In genomic region chr19:18599485-18599884, GRCh38 we compare ENCODE assay signal across 20 cellular contexts. TPM values are rescaled to one million over a fixed set of nuclear protein-coding genes. Genes with fewer than 3 reads are reported as not detected.
DNase-seq lines count a peak whose midpoint lies in the region; ATAC-seq, FAIRE-seq and TF ChIP-seq lines count a peak whose summit lies in the region.
"Had no signal": no experiment of that assay in that cellular context is flagged by ENCODE, and none has a peak within 500 bp of the region (broad histone marks: within the 10 kb centered on the region; RNA-seq: fewer than 3 reads in every experiment).

No MANE protein-coding gene starts in this region.

- no TSS peak for BruUV-seq in HepG2 (replicated peaks; lab: Mats Ljungman, UMichigan)

- POLR2A ChIA-PET in HepG2 (lab: Yijun Ruan, JAX), result no interaction called here

- in situ Hi-C loops in HepG2 (cut with HindIII; ENCODE audit: extremely low pct_ligation_motif_present, low pct_unique_long_range_greater_than_20kb), result no loop called here

- FAIRE-seq in HepG2 (lab: Jason Lieb, UNC), result no peak
- FAIRE-seq: A549, GM12891, H54 had no signal

- H3K36me3 ChIP-seq in HepG2 (replicated peaks in 1 of 2; ENCODE audit: control insufficient read depth in 1 of 2, insufficient read depth in 2 of 2, low read length in 2 of 2), result peaks cover 20 to 49% of the 10 kb centered on the region in 2 experiments; a peak in 4 of 5 replicates
- H3K36me3 ChIP-seq in right lobe of liver, result no peaks in the 10 kb centered on the region
- no peaks in the 10 kb centered on the region for H3K36me3 ChIP-seq in RWPE2 (ENCODE audit: low read depth)

- TF ChIP-seq RAD21 in HepG2 (CRISPR knock-in tag; IDR thresholded peaks at IDR 0.05), result no peak

- H3K27ac ChIP-seq in HepG2 (ENCODE audit: extremely low read length, insufficient read depth, low read length) (no peak overlapping the region), right lobe of liver (no peak overlapping the region), RWPE2 (ENCODE audit: poor library complexity, severe bottlenecking) (no peak overlapping the region)
- H3K27ac ChIP-seq: A549 had no signal

- WGBS in HepG2 (ENCODE audit: low lambda C conversion rate), result 95% methylated on average over 18 of the region's 20 CpGs
- 80% methylated on average over 7 of the region's 20 CpGs for WGBS in right lobe of liver (ENCODE audit: insufficient coverage, low coverage, low lambda C conversion rate, missing lambda C conversion rate)

- intact Hi-C loops in HepG2 (cut with micrococcal nuclease; ENCODE audit: unreplicated experiment) (no loop called here), right lobe of liver (cut with DNase I) (no loop called here)

- no peak for TF ChIP-seq CTCF in HepG2 (CRISPR knock-in tag; IDR thresholded peaks at IDR 0.05)
- no peak for TF ChIP-seq CTCF in right lobe of liver (IDR thresholded peaks at IDR 0.05)
- no peak for TF ChIP-seq CTCF in GM20000 (IDR thresholded peaks at IDR 0.05; ENCODE audit: extremely low read depth, missing control alignments)
- no peak for TF ChIP-seq CTCF in RWPE2 (IDR thresholded peaks at IDR 0.05; ENCODE audit: poor library complexity, severe bottlenecking)

- no peak overlapping the region for H3K4me2 ChIP-seq in HepG2 (ENCODE audit: low read depth, low read length)
- H3K4me2 ChIP-seq: A549 had no signal

- H3K9me3 ChIP-seq in HepG2 (ENCODE audit: low read length), result no peaks in the 10 kb centered on the region
- no peaks in the 10 kb centered on the region for H3K9me3 ChIP-seq in right lobe of liver
- no peaks in the 10 kb centered on the region for H3K9me3 ChIP-seq in RWPE2 (ENCODE audit: severe bottlenecking)
- H3K9me3 ChIP-seq: A549 had no signal

- TF ChIP-seq EP300 in HepG2 (IDR thresholded peaks at IDR 0.05; ENCODE audit: low read depth in 2 of 2, low read length in 2 of 2), result no peak
- TF ChIP-seq EP300 in HepG2 (CRISPR knock-in tag; IDR thresholded peaks at IDR 0.05; ENCODE audit: borderline replicate concordance), result no peak

- no peaks in the 10 kb centered on the region for H3K27me3 ChIP-seq in HepG2 (ENCODE audit: control insufficient read depth in 1 of 2, insufficient read depth in 2 of 2, low read length in 2 of 2)
- peaks cover 0 to 8% of the 10 kb centered on the region in 2 donors for H3K27me3 ChIP-seq in right lobe of liver
- H3K27me3 ChIP-seq in RWPE2 (ENCODE audit: insufficient read depth, poor library complexity, severe bottlenecking), result no peaks in the 10 kb centered on the region

- H2AFZ ChIP-seq in HepG2 (ENCODE audit: low read length), result no peak overlapping the region

- no peak for ATAC-seq in HepG2
- ATAC-seq in right lobe of liver, result no peak
- no peak for ATAC-seq in RWPE2 (ENCODE audit: low read depth)
- ATAC-seq: A549 had no signal

- H3K4me3 ChIP-seq in HepG2 (replicated peaks in 1 of 3; ENCODE audit: insufficient read depth in 1 of 3, low read depth in 2 of 3, low read length in 3 of 3) (no peak overlapping the region), right lobe of liver (no peak overlapping the region), RWPE2 (ENCODE audit: severe bottlenecking) (no peak overlapping the region)
- H3K4me3 ChIP-seq: A549 had no signal

- H3K4me1 ChIP-seq in HepG2 (ENCODE audit: insufficient read depth, low read length), result peaks cover 17% of the 10 kb centered on the region
- peaks cover 0 to 6% (median 3%) of the 10 kb centered on the region in 4 donors for H3K4me1 ChIP-seq in right lobe of liver
- H3K4me1 ChIP-seq in RWPE2 (ENCODE audit: insufficient read depth, poor library complexity, severe bottlenecking), result no peaks in the 10 kb centered on the region
- H3K4me1 ChIP-seq: A549 had no signal

- H3K79me2 ChIP-seq in HepG2 (ENCODE audit: insufficient read depth, low read length), result peaks cover 20% of the 10 kb centered on the region

- CTCF ChIA-PET in HepG2 (lab: Yijun Ruan, JAX; ENCODE audit: low intra/inter-chr PET ratio, low total read pairs), result no interaction called here

- DNase-seq in HepG2 (ENCODE audit: low spot score), result no peak
- no peak for DNase-seq in right lobe of liver
- peak; percentile 8 for DNase-seq in GM20000 (ENCODE audit: low spot score)
- peak; percentile 62 for DNase-seq in RWPE2 (ENCODE audit: low spot score)
- DNase-seq in NK-92 treated with Interleukin-12 subunit alpha and Interleukin-12 subunit beta, amount 100 ng/mL, for 24 hours (lab: John Stamatoyannopoulos, UW), result no peak
- DNase-seq in NCI-H2081 (lab: John Stamatoyannopoulos, UW), result no peak
- no peak for DNase-seq in islet precursor cell
- DNase-seq: 8988T; C1 segment of cervical spinal cord; Calu3; CD4-positive, alpha-beta memory T cell; COR-L47; DMS53; DMS79 treated with DMSO at 0.1 percent for 48 hours; GF-D8; GOT3; HCEC 1CT had no signal

- TF ChIP-seq POLR2A in HepG2 (IDR thresholded peaks at IDR 0.05; ENCODE audit: insufficient read depth in 1 of 2, low read depth in 2 of 2, low read length in 2 of 2) (no peak), right lobe of liver (IDR thresholded peaks at IDR 0.05) (no peak)

- peaks cover 17% of the 10 kb centered on the region for H4K20me1 ChIP-seq in HepG2 (ENCODE audit: insufficient read depth, low read length)

- H3K9ac ChIP-seq in HepG2 (ENCODE audit: insufficient read depth, low read depth, low read length), result no peak overlapping the region

RNA-seq across cellular contexts. Expression of gene CRLF1, which starts 7.1 kb away (rescaled TPM):
- total RNA-seq in HepG2 (2016; rRNA removed; fragmentation: Illumina TruSeq; extraction: Trizol) (105 and 217 TPM in 2 replicates), right lobe of liver (1 to 10 TPM in 2 of 6 experiments, under 1 TPM in 1, not detected in 3; 0.27 to 2.9 (median 1.2) TPM)
- total RNA-seq in HepG2 (2016; cell fraction: cytosol; rRNA removed; fragmentation: Illumina TruSeq; extraction: Trizol; ENCODE audit: low read depth), result 96.8 and 118 TPM in 2 replicates
- 97.5 and 221 TPM in 2 replicates for total RNA-seq in HepG2 (2016; cell fraction: insoluble cytoplasmic fraction; rRNA removed; fragmentation: Illumina TruSeq; extraction: Trizol)
- 191 and 193 TPM in 2 replicates for total RNA-seq in HepG2 (2016; cell fraction: membrane; rRNA removed; fragmentation: Illumina TruSeq; extraction: Trizol)
- total RNA-seq in HepG2 (2016; cell fraction: nucleus; rRNA removed; fragmentation: Illumina TruSeq; extraction: Trizol), result 219 and 265 TPM in 2 replicates
- 296 and 337 TPM in 2 replicates for polyA plus RNA-seq in HepG2 (2011; rRNA removed)
- polyA plus RNA-seq in HepG2 (2011; cell fraction: cytosol; rRNA removed), result 347 and 628 TPM in 2 replicates
- polyA plus RNA-seq in HepG2 (2011; cell fraction: nucleus; rRNA removed), result 244 and 327 TPM in 2 replicates
- 231 and 373 TPM in 2 replicates for polyA plus RNA-seq in HepG2 (2012)
- 150 and 176 TPM in 2 replicates for polyA plus RNA-seq in HepG2 (2016; cell fraction: cytosol; fragmentation: Illumina TruSeq; extraction: Trizol; ENCODE audit: low read depth)
- polyA plus RNA-seq in HepG2 (2016; cell fraction: insoluble cytoplasmic fraction; fragmentation: Illumina TruSeq; extraction: Trizol; ENCODE audit: low read depth), result 122 and 154 TPM in 2 replicates
- polyA plus RNA-seq in HepG2 (2016; cell fraction: membrane; fragmentation: Illumina TruSeq; extraction: Trizol; ENCODE audit: low read depth), result 207 and 208 TPM in 2 replicates
- 462 and 526 TPM in 2 replicates for polyA plus RNA-seq in HepG2 (2016; cell fraction: nucleus; fragmentation: Illumina TruSeq; extraction: Trizol; ENCODE audit: insufficient read depth, low read depth)
- polyA minus RNA-seq in HepG2 (2011; rRNA and poly(A)+ RNA removed; ENCODE audit: low replicate concordance), result 0.47 and 301 TPM in 2 replicates
- 303 and 346 TPM in 2 replicates for polyA minus RNA-seq in HepG2 (2011; cell fraction: cytosol; rRNA and poly(A)+ RNA removed)
- 45.4 and 52.2 TPM in 2 replicates for polyA minus RNA-seq in HepG2 (2011; cell fraction: nucleus; rRNA and poly(A)+ RNA removed)
- total RNA-seq: Calu3; CD4-positive, alpha-beta memory T cell had no signal

RNA-seq across cellular contexts. Expression of gene REX1BD, which starts 10.9 kb away (rescaled TPM):
- total RNA-seq in HepG2 (2016; rRNA removed; fragmentation: Illumina TruSeq; extraction: Trizol) (20.7 and 25.4 TPM in 2 replicates), right lobe of liver (10 to 100 TPM; 30.4 to 71.7 (median 45.6) TPM)
- total RNA-seq in HepG2 (2016; cell fraction: cytosol; rRNA removed; fragmentation: Illumina TruSeq; extraction: Trizol; ENCODE audit: low read depth), result 16.9 and 18.9 TPM in 2 replicates
- total RNA-seq in HepG2 (2016; cell fraction: insoluble cytoplasmic fraction; rRNA removed; fragmentation: Illumina TruSeq; extraction: Trizol), result 21.8 and 27.1 TPM in 2 replicates
- 14.9 and 19.7 TPM in 2 replicates for total RNA-seq in HepG2 (2016; cell fraction: membrane; rRNA removed; fragmentation: Illumina TruSeq; extraction: Trizol)
- total RNA-seq in HepG2 (2016; cell fraction: nucleus; rRNA removed; fragmentation: Illumina TruSeq; extraction: Trizol), result 11.7 and 15.7 TPM in 2 replicates
- 7.5 and 7.6 TPM in 2 replicates for polyA plus RNA-seq in HepG2 (2011; rRNA removed)
- polyA plus RNA-seq in HepG2 (2011; cell fraction: cytosol; rRNA removed), result 10.8 and 16.3 TPM in 2 replicates
- 39.3 and 40.2 TPM in 2 replicates for polyA plus RNA-seq in HepG2 (2011; cell fraction: nucleus; rRNA removed)
- polyA plus RNA-seq in HepG2 (2012), result 8.3 and 10.1 TPM in 2 replicates
- 9.6 and 12.0 TPM in 2 replicates for polyA plus RNA-seq in HepG2 (2016; cell fraction: cytosol; fragmentation: Illumina TruSeq; extraction: Trizol; ENCODE audit: low read depth)
- 11.7 and 12.2 TPM in 2 replicates for polyA plus RNA-seq in HepG2 (2016; cell fraction: insoluble cytoplasmic fraction; fragmentation: Illumina TruSeq; extraction: Trizol; ENCODE audit: low read depth)
- 8.0 and 10.3 TPM in 2 replicates for polyA plus RNA-seq in HepG2 (2016; cell fraction: membrane; fragmentation: Illumina TruSeq; extraction: Trizol; ENCODE audit: low read depth)
- polyA plus RNA-seq in HepG2 (2016; cell fraction: nucleus; fragmentation: Illumina TruSeq; extraction: Trizol; ENCODE audit: insufficient read depth, low read depth), result 19.7 and 20.4 TPM in 2 replicates
- 2.0 and 4.9 TPM in 2 replicates for polyA minus RNA-seq in HepG2 (2011; rRNA and poly(A)+ RNA removed; ENCODE audit: low replicate concordance)
- polyA minus RNA-seq in HepG2 (2011; cell fraction: cytosol; rRNA and poly(A)+ RNA removed), result 2.6 and 2.7 TPM in 2 replicates
- 2.4 and 2.6 TPM in 2 replicates for polyA minus RNA-seq in HepG2 (2011; cell fraction: nucleus; rRNA and poly(A)+ RNA removed)

RNA-seq across cellular contexts. Expression of gene TMEM59L, which starts 13.2 kb away (rescaled TPM):
- total RNA-seq in HepG2 (2016; rRNA removed; fragmentation: Illumina TruSeq; extraction: Trizol) (0.69 and 0.97 TPM in 2 replicates), right lobe of liver (under 1 TPM in 2 of 6 experiments, not detected in 4; 0.31 to 0.43 TPM)
- total RNA-seq in HepG2 (2016; cell fraction: cytosol; rRNA removed; fragmentation: Illumina TruSeq; extraction: Trizol; ENCODE audit: low read depth), result 0.61 and 0.88 TPM in 2 replicates
- 0.77 and 1.4 TPM in 2 replicates for total RNA-seq in HepG2 (2016; cell fraction: insoluble cytoplasmic fraction; rRNA removed; fragmentation: Illumina TruSeq; extraction: Trizol)
- total RNA-seq in HepG2 (2016; cell fraction: membrane; rRNA removed; fragmentation: Illumina TruSeq; extraction: Trizol), result 0.49 and 0.65 TPM in 2 replicates
- total RNA-seq in HepG2 (2016; cell fraction: nucleus; rRNA removed; fragmentation: Illumina TruSeq; extraction: Trizol), result 2.3 and 2.7 TPM in 2 replicates
- polyA plus RNA-seq in HepG2 (2011; rRNA removed), result 5.5 and 7.2 TPM in 2 replicates
- polyA plus RNA-seq in HepG2 (2011; cell fraction: cytosol; rRNA removed), result 4.1 and 4.6 TPM in 2 replicates
- 71.3 and 86.8 TPM in 2 replicates for polyA plus RNA-seq in HepG2 (2011; cell fraction: nucleus; rRNA removed)
- polyA plus RNA-seq in HepG2 (2012), result 8.3 and 22.3 TPM in 2 replicates
- 1.0 and 2.0 TPM in 2 replicates for polyA plus RNA-seq in HepG2 (2016; cell fraction: cytosol; fragmentation: Illumina TruSeq; extraction: Trizol; ENCODE audit: low read depth)
- polyA plus RNA-seq in HepG2 (2016; cell fraction: insoluble cytoplasmic fraction; fragmentation: Illumina TruSeq; extraction: Trizol; ENCODE audit: low read depth), result 1.7 and 1.9 TPM in 2 replicates
- polyA plus RNA-seq in HepG2 (2016; cell fraction: membrane; fragmentation: Illumina TruSeq; extraction: Trizol; ENCODE audit: low read depth), result 1.6 TPM in 2 replicates
- 12.3 and 16.0 TPM in 2 replicates for polyA plus RNA-seq in HepG2 (2016; cell fraction: nucleus; fragmentation: Illumina TruSeq; extraction: Trizol; ENCODE audit: insufficient read depth, low read depth)
- 0.35 and 3.9 TPM in 2 replicates for polyA minus RNA-seq in HepG2 (2011; rRNA and poly(A)+ RNA removed; ENCODE audit: low replicate concordance)
- 1.4 and 4.3 TPM in 2 replicates for polyA minus RNA-seq in HepG2 (2011; cell fraction: cytosol; rRNA and poly(A)+ RNA removed)
- polyA minus RNA-seq in HepG2 (2011; cell fraction: nucleus; rRNA and poly(A)+ RNA removed), result 5.0 and 5.5 TPM in 2 replicates
- total RNA-seq: CD4-positive, alpha-beta memory T cell had no signal
- polyA plus RNA-seq: CD4-positive, alpha-beta memory T cell had no signal

RNA-seq across cellular contexts. Expression of gene UBA52, which starts 27.8 kb away (rescaled TPM):
- total RNA-seq in HepG2 (2016; rRNA removed; fragmentation: Illumina TruSeq; extraction: Trizol) (959 and 1,184 TPM in 2 replicates), right lobe of liver (100 to 1,000 TPM; 256 to 470 (median 406) TPM)
- 1,298 and 1,315 TPM in 2 replicates for total RNA-seq in HepG2 (2016; cell fraction: cytosol; rRNA removed; fragmentation: Illumina TruSeq; extraction: Trizol; ENCODE audit: low read depth)
- 938 and 1,264 TPM in 2 replicates for total RNA-seq in HepG2 (2016; cell fraction: insoluble cytoplasmic fraction; rRNA removed; fragmentation: Illumina TruSeq; extraction: Trizol)
- 1,565 and 1,724 TPM in 2 replicates for total RNA-seq in HepG2 (2016; cell fraction: membrane; rRNA removed; fragmentation: Illumina TruSeq; extraction: Trizol)
- total RNA-seq in HepG2 (2016; cell fraction: nucleus; rRNA removed; fragmentation: Illumina TruSeq; extraction: Trizol), result 276 and 314 TPM in 2 replicates
- 1,655 and 1,782 TPM in 2 replicates for polyA plus RNA-seq in HepG2 (2011; rRNA removed)
- 2,000 and 3,037 TPM in 2 replicates for polyA plus RNA-seq in HepG2 (2011; cell fraction: cytosol; rRNA removed)
- polyA plus RNA-seq in HepG2 (2011; cell fraction: nucleus; rRNA removed), result 482 and 607 TPM in 2 replicates
- polyA plus RNA-seq in HepG2 (2012), result 1,641 and 1,658 TPM in 2 replicates
- 1,864 and 1,905 TPM in 2 replicates for polyA plus RNA-seq in HepG2 (2016; cell fraction: cytosol; fragmentation: Illumina TruSeq; extraction: Trizol; ENCODE audit: low read depth)
- 1,524 and 1,536 TPM in 2 replicates for polyA plus RNA-seq in HepG2 (2016; cell fraction: insoluble cytoplasmic fraction; fragmentation: Illumina TruSeq; extraction: Trizol; ENCODE audit: low read depth)
- polyA plus RNA-seq in HepG2 (2016; cell fraction: membrane; fragmentation: Illumina TruSeq; extraction: Trizol; ENCODE audit: low read depth), result 2,008 and 2,053 TPM in 2 replicates
- polyA plus RNA-seq in HepG2 (2016; cell fraction: nucleus; fragmentation: Illumina TruSeq; extraction: Trizol; ENCODE audit: insufficient read depth, low read depth), result 658 and 675 TPM in 2 replicates
- polyA minus RNA-seq in HepG2 (2011; rRNA and poly(A)+ RNA removed; ENCODE audit: low replicate concordance), result 1,990 and 2,943 TPM in 2 replicates
- 420 and 430 TPM in 2 replicates for polyA minus RNA-seq in HepG2 (2011; cell fraction: cytosol; rRNA and poly(A)+ RNA removed)
- 113 and 142 TPM in 2 replicates for polyA minus RNA-seq in HepG2 (2011; cell fraction: nucleus; rRNA and poly(A)+ RNA removed)

RNA-seq across cellular contexts. Expression of gene KLHL26, which starts 37.3 kb away (rescaled TPM):
- total RNA-seq in HepG2 (2016; rRNA removed; fragmentation: Illumina TruSeq; extraction: Trizol) (1.7 and 3.4 TPM in 2 replicates), right lobe of liver (1 to 10 TPM; 3.8 to 5.0 (median 4.7) TPM)
- 0.30 and 0.35 TPM in 2 replicates for total RNA-seq in HepG2 (2016; cell fraction: cytosol; rRNA removed; fragmentation: Illumina TruSeq; extraction: Trizol; ENCODE audit: low read depth)
- 2.3 and 3.2 TPM in 2 replicates for total RNA-seq in HepG2 (2016; cell fraction: insoluble cytoplasmic fraction; rRNA removed; fragmentation: Illumina TruSeq; extraction: Trizol)
- 1.5 TPM in 2 replicates for total RNA-seq in HepG2 (2016; cell fraction: membrane; rRNA removed; fragmentation: Illumina TruSeq; extraction: Trizol)
- total RNA-seq in HepG2 (2016; cell fraction: nucleus; rRNA removed; fragmentation: Illumina TruSeq; extraction: Trizol), result 2.7 and 3.4 TPM in 2 replicates
- polyA plus RNA-seq in HepG2 (2011; rRNA removed), result 1.2 and 1.5 TPM in 2 replicates
- polyA plus RNA-seq in HepG2 (2011; cell fraction: cytosol; rRNA removed), result 0.91 and 1.1 TPM in 2 replicates
- 3.2 and 6.3 TPM in 2 replicates for polyA plus RNA-seq in HepG2 (2011; cell fraction: nucleus; rRNA removed)
- 1.5 and 1.8 TPM in 2 replicates for polyA plus RNA-seq in HepG2 (2012)
- polyA plus RNA-seq in HepG2 (2016; cell fraction: cytosol; fragmentation: Illumina TruSeq; extraction: Trizol; ENCODE audit: low read depth), result 0.21 and 0.23 TPM in 2 replicates
- 2.2 and 3.4 TPM in 2 replicates for polyA plus RNA-seq in HepG2 (2016; cell fraction: insoluble cytoplasmic fraction; fragmentation: Illumina TruSeq; extraction: Trizol; ENCODE audit: low read depth)
- polyA plus RNA-seq in HepG2 (2016; cell fraction: membrane; fragmentation: Illumina TruSeq; extraction: Trizol; ENCODE audit: low read depth), result 0.58 and 0.76 TPM in 2 replicates
- polyA plus RNA-seq in HepG2 (2016; cell fraction: nucleus; fragmentation: Illumina TruSeq; extraction: Trizol; ENCODE audit: insufficient read depth, low read depth), result 5.0 and 5.4 TPM in 2 replicates
- 3.3 and 11.9 TPM in 2 replicates for polyA minus RNA-seq in HepG2 (2011; rRNA and poly(A)+ RNA removed; ENCODE audit: low replicate concordance)
- polyA minus RNA-seq in HepG2 (2011; cell fraction: cytosol; rRNA and poly(A)+ RNA removed), result 5.0 and 6.3 TPM in 2 replicates
- 0.99 and 1.3 TPM in 2 replicates for polyA minus RNA-seq in HepG2 (2011; cell fraction: nucleus; rRNA and poly(A)+ RNA removed)

Comparison
In these comparisons a context has a peak if more than half of its experiments do, and no peak if none do; other contexts are left out.
1. RNA of gene CRLF1, which starts 7.1 kb away (total RNA-seq): 96.8 to 265 TPM in HepG2; 0.27 to 2.9 TPM in right lobe of liver; every median in the first group is over 10 times any median in the second.
2. DNase-seq: peak in GM20000 (single experiment) and RWPE2 (single experiment); none in HepG2 (single experiment), right lobe of liver (0 of 3), NK-92 treated with Interleukin-12 subunit alpha and Interleukin-12 subunit beta, amount 100 ng/mL, for 24 hours (single experiment), NCI-H2081 (0 of 2) and islet precursor cell (single experiment).